Comparison of ENCODE assay signal across 12 cellular contexts in genomic region chr13:27131906-27132305, GRCh38. TPM values are rescaled to one million over a fixed set of nuclear protein-coding genes. Genes with fewer than 3 reads are reported as not detected.
DNase-seq lines count a peak whose midpoint lies in the region; ATAC-seq, FAIRE-seq and TF ChIP-seq lines count a peak whose summit lies in the region.
"Had no signal": no experiment of that assay in that cellular context is flagged by ENCODE, and none has a peak within 500 bp of the region (broad histone marks: within the 10 kb centered on the region; RNA-seq: fewer than 3 reads in every experiment).

No MANE protein-coding gene starts in this region.

- POLR2A ChIA-PET in PC-3 (lab: Charles Lee; ENCODE audit: unreplicated experiment): interaction anchor here (0.5 kb wide), 1 partner anchor 11 kb away, joined by 7 read pairs; no protein-coding TSS in a partner anchor

- BruUV-seq in PC-3 (replicated peaks; lab: Mats Ljungman, UMichigan): no TSS peak

- H3K4me1 Mint-ChIP-seq in activated naive CD4-positive, alpha-beta T cell treated with anti-CD3 and anti-CD28 coated beads for 36 hours (ENCODE audit: low read depth): peaks cover 83% of the 10 kb centered on the region
- peaks cover 57% of the 10 kb centered on the region for H3K4me1 Mint-ChIP-seq in central memory CD8-positive, alpha-beta T cell
- H3K4me1 Mint-ChIP-seq in stimulated activated memory B cell treated with anti-CD40 and anti-IgM and Interleukin-4, amounts not matched to agents 10 μg/mL and 1 μg/mL and 100 μg/mL, for 72 hours: peaks cover 71% of the 10 kb centered on the region

- CTCF ChIA-PET in activated naive CD4-positive, alpha-beta T cell treated with anti-CD3 and anti-CD28 coated beads for 36 hours (lab: Charles Lee): interaction anchor here (1.0 to 1.7 kb wide), 3 partner anchors 15 to 147 kb away, joined by 4 to 6 read pairs (median 5); no protein-coding TSS in a partner anchor
- CTCF ChIA-PET in PC-3 (lab: Charles Lee): no interaction called here

- H3K9me3 Mint-ChIP-seq in activated naive CD4-positive, alpha-beta T cell treated with anti-CD3 and anti-CD28 coated beads for 36 hours: peaks cover 12% of the 10 kb centered on the region
- no peaks in the 10 kb centered on the region for H3K9me3 Mint-ChIP-seq in central memory CD8-positive, alpha-beta T cell
- H3K9me3 Mint-ChIP-seq in stimulated activated memory B cell treated with anti-CD40 and anti-IgM and Interleukin-4, amounts not matched to agents 10 μg/mL and 1 μg/mL and 100 μg/mL, for 72 hours: peaks cover 4% of the 10 kb centered on the region

- no peak for FAIRE-seq in HTR-8/SVneo (lab: Jason Lieb, UNC)

- H3K4me2 ChIP-seq in PC-3 (ENCODE audit: low read length): peak overlapping the region; percentile 48

- peaks cover 23% of the 10 kb centered on the region for H3K36me3 Mint-ChIP-seq in activated naive CD4-positive, alpha-beta T cell treated with anti-CD3 and anti-CD28 coated beads for 36 hours (ENCODE audit: low read depth)
- H3K36me3 Mint-ChIP-seq in central memory CD8-positive, alpha-beta T cell (ENCODE audit: insufficient read depth): peaks cover 5% of the 10 kb centered on the region
- peaks cover 20% of the 10 kb centered on the region for H3K36me3 Mint-ChIP-seq in stimulated activated memory B cell treated with anti-CD40 and anti-IgM and Interleukin-4, amounts not matched to agents 10 μg/mL and 1 μg/mL and 100 μg/mL, for 72 hours

- H3K27me3 Mint-ChIP-seq in activated naive CD4-positive, alpha-beta T cell treated with anti-CD3 and anti-CD28 coated beads for 36 hours (ENCODE audit: low read depth): no peaks in the 10 kb centered on the region
- H3K27me3 Mint-ChIP-seq in central memory CD8-positive, alpha-beta T cell: no peaks in the 10 kb centered on the region
- H3K27me3 Mint-ChIP-seq in stimulated activated memory B cell treated with anti-CD40 and anti-IgM and Interleukin-4, amounts not matched to agents 10 μg/mL and 1 μg/mL and 100 μg/mL, for 72 hours: no peaks in the 10 kb centered on the region

- no peaks in the 10 kb centered on the region for H3K9me2 ChIP-seq in PC-3 (replicated peaks; ENCODE audit: low read length)

- H4K20me1 ChIP-seq in PC-3 (ENCODE audit: low read length): peaks cover 29% of the 10 kb centered on the region; the same call in 1 of the 2 replicates

- H3K4me1 ChIP-seq in PC-3 (ENCODE audit: insufficient read depth, low read length): peaks cover 55% of the 10 kb centered on the region
- peaks cover 31 to 100% (median 96%) of the 10 kb centered on the region in 4 donors for H3K4me1 ChIP-seq in esophagus muscularis mucosa

- TF ChIP-seq EP300 in esophagus muscularis mucosa (IDR thresholded peaks at IDR 0.05): no peak

- H3K36me3 ChIP-seq in PC-3 (ENCODE audit: low read depth, low read length) (peaks cover 12% of the 10 kb centered on the region), esophagus muscularis mucosa (no peaks in the 10 kb centered on the region)

- TF ChIP-seq CTCF in PC-3 (conservative IDR thresholded peaks at IDR 0.05; ENCODE audit: low read depth, low read length) (no peak), esophagus muscularis mucosa (IDR thresholded peaks at IDR 0.05) (no peak)

- H3K4me3 ChIP-seq in PC-3 (ENCODE audit: low read length) (no peak overlapping the region), esophagus muscularis mucosa (no peak overlapping the region)

- H3K27me3 ChIP-seq in PC-3 (ENCODE audit: low read length): no peaks in the 10 kb centered on the region
- no peaks in the 10 kb centered on the region for H3K27me3 ChIP-seq in esophagus muscularis mucosa

- H3K27ac ChIP-seq in PC-3 (ENCODE audit: low read length) (peak overlapping the region; percentile 71), esophagus muscularis mucosa (replicated peaks in 1 of 4) (no peak overlapping the region)

- H3K4me3 Mint-ChIP-seq in activated naive CD4-positive, alpha-beta T cell treated with anti-CD3 and anti-CD28 coated beads for 36 hours: no peak overlapping the region
- peak overlapping the region; percentile 50 for H3K4me3 Mint-ChIP-seq in central memory CD8-positive, alpha-beta T cell
- peak overlapping the region; percentile 55 for H3K4me3 Mint-ChIP-seq in stimulated activated memory B cell treated with anti-CD40 and anti-IgM and Interleukin-4, amounts not matched to agents 10 μg/mL and 1 μg/mL and 100 μg/mL, for 72 hours

- peak overlapping the region; percentile 91 for H3K27ac Mint-ChIP-seq in activated naive CD4-positive, alpha-beta T cell treated with anti-CD3 and anti-CD28 coated beads for 36 hours
- H3K27ac Mint-ChIP-seq in central memory CD8-positive, alpha-beta T cell (ENCODE audit: low read depth): peak overlapping the region; percentile 89
- peak overlapping the region; percentile 95 for H3K27ac Mint-ChIP-seq in stimulated activated memory B cell treated with anti-CD40 and anti-IgM and Interleukin-4, amounts not matched to agents 10 μg/mL and 1 μg/mL and 100 μg/mL, for 72 hours

- peak overlapping the region; percentile 8; the same call in 1 of the 2 replicates for H3K9ac ChIP-seq in PC-3 (ENCODE audit: low read length)

- TF ChIP-seq POLR2A in esophagus muscularis mucosa (IDR thresholded peaks at IDR 0.05; ENCODE audit: low read depth): no peak

- ATAC-seq in PC-3: no peak
- ATAC-seq in central memory CD8-positive, alpha-beta T cell (replicated peaks; ENCODE audit: extremely low read depth, poor library complexity, severe bottlenecking): no peak
- ATAC-seq in stimulated activated memory B cell treated with anti-CD40 and anti-IgM and Interleukin-4, amounts not matched to agents 10 μg/mL and 1 μg/mL and 100 μg/mL, for 72 hours: no peak

- WGBS in esophagus muscularis mucosa: 84% methylated on average over 3 of the region's 3 CpGs

- H3K9me3 ChIP-seq in PC-3 (ENCODE audit: low read length): no peaks in the 10 kb centered on the region
- H3K9me3 ChIP-seq in esophagus muscularis mucosa: peaks cover 0 to 4% (median 0%) of the 10 kb centered on the region in 4 donors

- intact Hi-C loops in activated naive CD4-positive, alpha-beta T cell treated with anti-CD3 and anti-CD28 coated beads for 36 hours (cut with micrococcal nuclease): loop anchor here (1.0 to 10.0 kb wide), 9 partner anchors 15 to 493 kb away; partner anchors contain the start of genes LNX2, POLR1D and RPL21
- intact Hi-C loops in PC-3 (cut with micrococcal nuclease): no loop called here
- intact Hi-C loops in esophagus muscularis mucosa (cut with DNase I): no loop called here

- H3F3A ChIP-seq in PC-3 (ENCODE audit: low read length, unreplicated experiment): peaks cover 18% of the 10 kb centered on the region

- peaks cover 94% of the 10 kb centered on the region for H3K79me2 ChIP-seq in PC-3 (ENCODE audit: low read length)

- no peak overlapping the region for H2AFZ ChIP-seq in PC-3 (ENCODE audit: low read length)

- DNase-seq in activated naive CD4-positive, alpha-beta T cell treated with anti-CD3 and anti-CD28 coated beads for 36 hours: no peak
- no peak for DNase-seq in activated naive CD4-positive, alpha-beta T cell (lab: John Stamatoyannopoulos, UW)
- DNase-seq in PC-3 (no peak), activated gamma-delta T cell (lab: John Stamatoyannopoulos, UW) (no peak), HTR-8/SVneo (ENCODE audit: insufficient read length, low spot score) (no peak), esophagus muscularis mucosa (ENCODE audit: extremely low spot score) (no peak)
- DNase-seq in central memory CD8-positive, alpha-beta T cell (ENCODE audit: low spot score in 2 of 2): no peak
- DNase-seq: activated CD4-positive, alpha-beta T cell treated with anti-CD3 and anti-CD28 coated beads, Interleukin-2, amount 50 U/mL, for 4 hours; foreskin melanocyte; NCI-H1417 treated with DMSO at 0.1 percent for 48 hours; NCI-H510A had no signal

RNA-seq across cellular contexts. Expression of gene USP12, which starts 39.7 kb away (rescaled TPM):
- 10 to 100 TPM; 27.1 to 28.4 TPM for total RNA-seq in activated naive CD4-positive, alpha-beta T cell treated with anti-CD3 and anti-CD28 coated beads for 36 hours
- total RNA-seq in PC-3 (2014; rRNA removed) (24.2 and 28.7 TPM in 2 replicates), esophagus muscularis mucosa (100 to 1,000 TPM in 1 of 4 donors, 10 to 100 TPM in 3; 55.6 to 107 (median 87.3) TPM)
